In the genomic region with DNA sequence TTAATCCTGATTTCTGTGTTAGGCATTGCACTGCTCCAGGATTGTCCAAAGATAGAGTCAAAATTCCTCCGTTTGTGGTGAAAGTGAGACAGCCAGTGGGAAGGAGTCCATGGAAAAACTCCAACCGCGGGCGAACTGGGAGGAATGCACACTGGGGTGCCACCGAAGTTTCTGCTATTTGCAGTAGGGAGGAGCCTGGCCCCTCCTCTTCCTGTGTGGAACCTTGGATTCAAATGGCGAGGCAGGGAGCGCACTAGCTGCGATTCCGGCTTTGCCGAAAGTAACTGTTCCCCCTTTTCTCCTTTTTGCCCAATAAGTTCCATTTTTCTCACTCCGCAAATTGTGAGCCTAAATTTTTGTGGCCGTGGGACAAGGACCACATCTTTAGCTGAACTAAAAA, we compare ENCODE assay signal across 28 cellular contexts. TPM values are rescaled to one million over a fixed set of nuclear protein-coding genes. Genes with fewer than 3 reads are reported as not detected.
DNase-seq lines count a peak whose midpoint lies in the region; ATAC-seq and TF ChIP-seq lines count a peak whose summit lies in the region.
"Had no signal": no experiment of that assay in that cellular context is flagged by ENCODE, and none has a peak within 500 bp of the region (broad histone marks: within the 10 kb centered on the region; RNA-seq: fewer than 3 reads in every experiment).

No MANE protein-coding gene starts in this region.

- no peaks in the 10 kb centered on the region for H3K27me3 Mint-ChIP-seq in MCF 10A (ENCODE audit: insufficient read depth, unreplicated experiment)
- H3K27me3 Mint-ChIP-seq: activated naive CD4-positive, alpha-beta T cell treated with anti-CD3 and anti-CD28 coated beads, Interleukin-2, amount 10 ng/mL, durations not matched to agents 7 days and 5 days had no signal

- H3K4me3 ChIP-seq in breast epithelium = peak overlapping the region in 2 of 3 donors; percentile 8 to 20
- H3K4me3 ChIP-seq in mesenchymal stem cell (ENCODE audit: insufficient read depth in 1 of 2, low read depth in 1 of 2, low read length in 2 of 2) = no peak overlapping the region
- peak overlapping the region; percentile 10 to 19 for H3K4me3 ChIP-seq in uterus
- H3K4me3 ChIP-seq: gastroesophageal sphincter, hepatocyte, K562, lung, ovary, skin epidermis, vagina had no signal

- no peak overlapping the region for H4K8ac ChIP-seq in mesenchymal stem cell (ENCODE audit: low read length)

- no peak overlapping the region for H2AK5ac ChIP-seq in mesenchymal stem cell (ENCODE audit: low read length, severe bottlenecking)

- H3K36me3 ChIP-seq in breast epithelium (no peaks in the 10 kb centered on the region), mesenchymal stem cell (ENCODE audit: control insufficient read depth in 1 of 2, insufficient read depth in 2 of 2, low read depth in 1 of 2, low read length in 2 of 2) (no peaks in the 10 kb centered on the region), uterus (no peaks in the 10 kb centered on the region)
- H3K36me3 ChIP-seq: gastroesophageal sphincter, ovary, vagina had no signal

- no peaks in the 10 kb centered on the region for H3K4me1 Mint-ChIP-seq in MCF 10A (ENCODE audit: insufficient read depth, unreplicated experiment)
- H3K4me1 Mint-ChIP-seq: activated naive CD4-positive, alpha-beta T cell treated with anti-CD3 and anti-CD28 coated beads, Interleukin-2, amount 10 ng/mL, durations not matched to agents 7 days and 5 days; CD4-positive, CD25-positive, alpha-beta regulatory T cell had no signal

- H3K9me3 Mint-ChIP-seq in MCF 10A (ENCODE audit: unreplicated experiment) = no peaks in the 10 kb centered on the region
- H3K9me3 Mint-ChIP-seq: activated naive CD4-positive, alpha-beta T cell treated with anti-CD3 and anti-CD28 coated beads, Interleukin-2, amount 10 ng/mL, durations not matched to agents 7 days and 5 days had no signal

- no peak overlapping the region for H3K23ac ChIP-seq in mesenchymal stem cell (ENCODE audit: low read length in 2 of 2)

- H3K9ac ChIP-seq in mesenchymal stem cell (ENCODE audit: low read length) = peak overlapping the region; percentile 15

- H2BK12ac ChIP-seq in mesenchymal stem cell (ENCODE audit: low read length in 2 of 2) = no peak overlapping the region

- H3K18ac ChIP-seq in mesenchymal stem cell (ENCODE audit: low read depth in 1 of 2, low read length in 2 of 2) = no peak overlapping the region

- H2BK5ac ChIP-seq in mesenchymal stem cell (ENCODE audit: low read depth, low read length, poor library complexity, severe bottlenecking) = no peak overlapping the region

- no peak overlapping the region for H3K4ac ChIP-seq in mesenchymal stem cell (ENCODE audit: low read depth in 1 of 2, low read length in 2 of 2)

- no peak overlapping the region for H2AFZ ChIP-seq in mesenchymal stem cell (ENCODE audit: low read depth, low read length)
- H2AFZ ChIP-seq: hepatocyte had no signal

- DNase-seq in breast epithelium (ENCODE audit: low spot score in 2 of 2) (no peak), MCF 10A (ENCODE audit: unreplicated experiment) (no peak), astrocyte of the hippocampus (ENCODE audit: low read depth, low spot score) (peak; percentile 34), mesenchymal stem cell (no peak), uterus (peak; percentile 24 to 29), Right ventricle myocardium superior (no peak), mesenteric fat pad (ENCODE audit: low spot score) (no peak)
- DNase-seq: activated CD8-positive, alpha-beta T cell treated with anti-CD3 and anti-CD28 coated beads for 36 hours; activated naive CD4-positive, alpha-beta T cell treated with anti-CD3 and anti-CD28 coated beads, Interleukin-2, amount 10 ng/mL, durations not matched to agents 7 days and 5 days; amniotic stem cell; CD4-positive, CD25-positive, alpha-beta regulatory T cell; DND-41; NCI-H1105; NCI-H187; NCI-H2171 treated with DMSO at 0.1 percent for 48 hours; NCI-H510A; ovary; retina; stimulated activated naive CD4-positive, alpha-beta T cell had no signal

- CTCF ChIA-PET in MCF 10A (lab: Yijun Ruan, JAX) = interaction anchor here (3.1 kb wide), 1 partner anchor 13 kb away, joined by 28 read pairs; no protein-coding TSS in a partner anchor

- H3K9me3 ChIP-seq in breast epithelium = peaks cover 0 to 4% of the 10 kb centered on the region in 2 donors
- no peaks in the 10 kb centered on the region for H3K9me3 ChIP-seq in mesenchymal stem cell (ENCODE audit: control insufficient read depth, low read length)
- H3K9me3 ChIP-seq in uterus = no peaks in the 10 kb centered on the region
- H3K9me3 ChIP-seq: gastroesophageal sphincter, ovary, vagina had no signal

- intact Hi-C loops in breast epithelium (cut with DNase I; ENCODE audit: low total_unique reads) (no loop called here), MCF 10A (cut with micrococcal nuclease) (no loop called here), uterus (cut with DNase I; ENCODE audit: low total_unique reads) (no loop called here), Right ventricle myocardium superior (cut with DNase I) (no loop called here)

- H3K4me2 ChIP-seq in mesenchymal stem cell (ENCODE audit: low read length, poor library complexity, severe bottlenecking) = no peak overlapping the region
- H3K4me2 ChIP-seq: hepatocyte had no signal

- H3K4me1 ChIP-seq in breast epithelium (no peaks in the 10 kb centered on the region), mesenchymal stem cell (ENCODE audit: control insufficient read depth, insufficient read depth, low read depth, low read length) (peaks cover 3% of the 10 kb centered on the region), uterus (no peaks in the 10 kb centered on the region)
- H3K4me1 ChIP-seq: gastroesophageal sphincter, vagina had no signal

- H3K27ac ChIP-seq in breast epithelium (no peak overlapping the region), mesenchymal stem cell (ENCODE audit: low read length, poor library complexity, severe bottlenecking) (no peak overlapping the region), uterus (peak overlapping the region; percentile 69 to 79)
- H3K27ac ChIP-seq: gastroesophageal sphincter, hepatocyte, ovary, skin epidermis, vagina had no signal

- POLR2A ChIA-PET in MCF 10A (lab: Yijun Ruan, JAX) = no interaction called here

- no peak overlapping the region for H2BK120ac ChIP-seq in mesenchymal stem cell (ENCODE audit: low read depth, low read length)

- BruUV-seq in MCF 10A (replicated peaks; lab: Mats Ljungman, UMichigan) = no TSS peak

- TF ChIP-seq CTCF in breast epithelium (IDR thresholded peaks at IDR 0.05) (no peak), MCF 10A (IDR thresholded peaks at IDR 0.05; ENCODE audit: unreplicated experiment) (no peak), uterus (IDR thresholded peaks at IDR 0.05) (no peak)

- no peak overlapping the region for H3K14ac ChIP-seq in mesenchymal stem cell (ENCODE audit: low read length in 2 of 2)

- H3K36me3 Mint-ChIP-seq in MCF 10A (ENCODE audit: insufficient read depth, unreplicated experiment) = no peaks in the 10 kb centered on the region
- H3K36me3 Mint-ChIP-seq: activated naive CD4-positive, alpha-beta T cell treated with anti-CD3 and anti-CD28 coated beads, Interleukin-2, amount 10 ng/mL, durations not matched to agents 7 days and 5 days; CD4-positive, CD25-positive, alpha-beta regulatory T cell had no signal

- ATAC-seq in Right ventricle myocardium superior (ENCODE audit: poor library complexity) (no peak), GM18873 (IDR thresholded peaks at IDR 0.05; ENCODE audit: low FRiP score, unreplicated experiment) (no peak)
- ATAC-seq: activated CD8-positive, alpha-beta T cell treated with anti-CD3 and anti-CD28 coated beads for 36 hours; gastroesophageal sphincter; K562 had no signal

- H2BK15ac ChIP-seq in mesenchymal stem cell (ENCODE audit: low read depth, poor library complexity, severe bottlenecking) = no peak overlapping the region

- H3K79me1 ChIP-seq in mesenchymal stem cell (replicated peaks; ENCODE audit: low read length, poor library complexity, severe bottlenecking) = peaks cover 1% of the 10 kb centered on the region

- WGBS in mesenchymal stem cell = 90% methylated on average over 12 of the region's 12 CpGs

- H3K27me3 ChIP-seq in breast epithelium (no peaks in the 10 kb centered on the region), mesenchymal stem cell (ENCODE audit: control insufficient read depth in 1 of 2, insufficient read depth in 1 of 2, low read length in 2 of 2) (no peaks in the 10 kb centered on the region), uterus (no peaks in the 10 kb centered on the region)
- H3K27me3 ChIP-seq: gastroesophageal sphincter, hepatocyte, ovary, vagina had no signal

- H3K4me3 Mint-ChIP-seq in MCF 10A (ENCODE audit: unreplicated experiment) = no peak overlapping the region
- H3K4me3 Mint-ChIP-seq: activated CD8-positive, alpha-beta T cell treated with anti-CD3 and anti-CD28 coated beads for 36 hours; activated naive CD4-positive, alpha-beta T cell treated with anti-CD3 and anti-CD28 coated beads, Interleukin-2, amount 10 ng/mL, durations not matched to agents 7 days and 5 days; CD4-positive, CD25-positive, alpha-beta regulatory T cell; nephron had no signal

- H4K91ac ChIP-seq in mesenchymal stem cell (ENCODE audit: low read length) = no peak overlapping the region

- H3K27ac Mint-ChIP-seq in MCF 10A (ENCODE audit: low read depth, unreplicated experiment) = no peak overlapping the region
- H3K27ac Mint-ChIP-seq: activated CD8-positive, alpha-beta T cell treated with anti-CD3 and anti-CD28 coated beads for 36 hours; activated naive CD4-positive, alpha-beta T cell treated with anti-CD3 and anti-CD28 coated beads, Interleukin-2, amount 10 ng/mL, durations not matched to agents 7 days and 5 days; CD4-positive, CD25-positive, alpha-beta regulatory T cell had no signal

- no peak for TF ChIP-seq POLR2A in breast epithelium (IDR thresholded peaks at IDR 0.05)
- TF ChIP-seq POLR2A in uterus (IDR thresholded peaks at IDR 0.05) = no peak

RNA-seq across cellular contexts. Expression of a gene that starts 9.3 kb away (rescaled TPM):
- total RNA-seq in breast epithelium (under 1 TPM in 1 of 3 donors, not detected in 2; 0.16 TPM), MCF 10A (2022) (0.14 and 0.15 TPM in 2 replicates), uterus (not detected), Right ventricle myocardium superior (0.08 TPM), mesenteric fat pad (not detected)
- 0.03 TPM for polyA plus RNA-seq in mesenchymal stem cell (2013, experiment 1 of 2)
- polyA plus RNA-seq in mesenchymal stem cell (2013, experiment 2 of 2) = 0.01 TPM
- total RNA-seq: activated CD8-positive, alpha-beta T cell treated with anti-CD3 and anti-CD28 coated beads for 36 hours; T-helper 2 cell treated with Interferon-gamma antibody and Interleukin-4, amounts not matched to agents 100 ng/mL and 5 ng/mL, for 36 hours; vagina had no signal
- polyA plus RNA-seq: ovary had no signal

RNA-seq across cellular contexts. Expression of a gene that starts 22.9 kb away (rescaled TPM):
- total RNA-seq in breast epithelium = 10 to 100 TPM in 2 of 3 donors, 1 to 10 TPM in 1; 9.4 to 21.2 (median 14.7) TPM
- total RNA-seq in MCF 10A (2022) = 15.4 and 16.9 TPM in 2 replicates
- 10.3 TPM for polyA plus RNA-seq in mesenchymal stem cell (2013, experiment 1 of 2)
- 10.9 TPM for polyA plus RNA-seq in mesenchymal stem cell (2013, experiment 2 of 2)
- 10 to 100 TPM; 11.5 to 44.8 (median 23.2) TPM for total RNA-seq in uterus
- total RNA-seq in Right ventricle myocardium superior = 16.5 TPM
- total RNA-seq in mesenteric fat pad = 10.1 TPM

RNA-seq across cellular contexts. Expression of a gene that starts 23.1 kb away (rescaled TPM):
- 10 to 100 TPM; 20.2 to 32.1 (median 23.9) TPM for total RNA-seq in breast epithelium
- 17.4 and 20.4 TPM in 2 replicates for total RNA-seq in MCF 10A (2022)
- polyA plus RNA-seq in mesenchymal stem cell (2013, experiment 1 of 2) = 5.5 TPM
- polyA plus RNA-seq in mesenchymal stem cell (2013, experiment 2 of 2) = 5.8 TPM
- total RNA-seq in uterus = 10 to 100 TPM; 18.8 to 61.9 (median 34.0) TPM
- 14.6 TPM for total RNA-seq in Right ventricle myocardium superior
- total RNA-seq in mesenteric fat pad = 21.6 TPM

Comparison
In these comparisons a context has a peak if more than half of its experiments do, and no peak if none do; other contexts are left out.
1. DNase-seq: peak in astrocyte of the hippocampus (single experiment) and uterus (2 of 2); none in breast epithelium (0 of 2), MCF 10A (single experiment), mesenchymal stem cell (single experiment), Right ventricle myocardium superior (single experiment) and mesenteric fat pad (single experiment).
2. H3K27ac ChIP-seq: peak in uterus (2 of 2); none in breast epithelium (0 of 2) and mesenchymal stem cell (single experiment).
3. H3K4me3 ChIP-seq: peak in breast epithelium (2 of 3) and uterus (2 of 2); none in mesenchymal stem cell (0 of 2).